9 cellular contexts compared by ENCODE assay signal in genomic region chr17:48545539-48545938, GRCh38. TPM values are rescaled to one million over a fixed set of nuclear protein-coding genes. Genes with fewer than 3 reads are reported as not detected.
DNase-seq lines count a peak whose midpoint lies in the region; ATAC-seq and TF ChIP-seq lines count a peak whose summit lies in the region.
"Had no signal": no experiment of that assay in that cellular context is flagged by ENCODE, and none has a peak within 500 bp of the region (broad histone marks: within the 10 kb centered on the region; RNA-seq: fewer than 3 reads in every experiment).

No MANE protein-coding gene starts in this region.

- H3K4me3 Mint-ChIP-seq in activated T-cell treated with anti-CD3 and anti-CD28 coated beads, Interleukin-2, amount 50 U/mL, for 24 hours, result peak overlapping the region; percentile 91

- no peaks in the 10 kb centered on the region for H3K9me3 Mint-ChIP-seq in activated T-cell treated with anti-CD3 and anti-CD28 coated beads, Interleukin-2, amount 50 U/mL, for 24 hours

- TF ChIP-seq CTCF in left lung (IDR thresholded peaks at IDR 0.05) (no peak), thoracic aorta (IDR thresholded peaks at IDR 0.05) (no peak)

- peaks cover 55% of the 10 kb centered on the region for H3K4me1 Mint-ChIP-seq in activated T-cell treated with anti-CD3 and anti-CD28 coated beads, Interleukin-2, amount 50 U/mL, for 24 hours (ENCODE audit: low read depth)

- intact Hi-C loops in left lung (cut with DNase I), result no loop called here

- no peak for DNase-seq in activated T-cell treated with anti-CD3 and anti-CD28 coated beads, Interleukin-2, amount 50 U/mL, for 24 hours
- DNase-seq in activated T-cell treated with anti-CD3 and anti-CD28 coated beads for 4 hours, result no peak
- DNase-seq in amniotic epithelial cell (ENCODE audit: low read depth), result peak; percentile 9
- no peak for DNase-seq in left lung
- DNase-seq in thoracic aorta (ENCODE audit: low spot score), result no peak
- no peak for DNase-seq in cortex of kidney (lab: John Stamatoyannopoulos, UW)
- DNase-seq: brain microvascular endothelial cell had no signal

- no peaks in the 10 kb centered on the region for H3K9me3 ChIP-seq in left lung
- H3K9me3 ChIP-seq in thoracic aorta, result no peaks in the 10 kb centered on the region

- H3K36me3 ChIP-seq in left lung, result no peaks in the 10 kb centered on the region
- H3K36me3 ChIP-seq in thoracic aorta, result peaks cover 4% of the 10 kb centered on the region
- H3K36me3 ChIP-seq: brain microvascular endothelial cell had no signal

- peak overlapping the region; percentile 68 for H3K27ac Mint-ChIP-seq in activated T-cell treated with anti-CD3 and anti-CD28 coated beads, Interleukin-2, amount 50 U/mL, for 24 hours

- H3K4me1 ChIP-seq in left lung (peaks cover 0 to 22% of the 10 kb centered on the region in 2 donors), thoracic aorta (ENCODE audit: control insufficient read depth in 1 of 2, low read depth in 2 of 2) (peaks cover 31 to 57% of the 10 kb centered on the region in 2 donors)

- no peak overlapping the region for H3K4me3 ChIP-seq in left lung
- peak overlapping the region; percentile 88 for H3K4me3 ChIP-seq in thoracic aorta

- peaks cover 13% of the 10 kb centered on the region for H3K36me3 Mint-ChIP-seq in activated T-cell treated with anti-CD3 and anti-CD28 coated beads, Interleukin-2, amount 50 U/mL, for 24 hours (ENCODE audit: low read depth)

- no peak for ATAC-seq in left lung
- no peak for ATAC-seq in thoracic aorta (ENCODE audit: insufficient number of reproducible peaks, low FRiP score, low read depth)
- no peak for ATAC-seq in GM19324 (IDR thresholded peaks at IDR 0.05; ENCODE audit: low FRiP score, unreplicated experiment)
- no peak for ATAC-seq in HG03460 (IDR thresholded peaks at IDR 0.05; ENCODE audit: unreplicated experiment)

- H3K27me3 Mint-ChIP-seq in activated T-cell treated with anti-CD3 and anti-CD28 coated beads, Interleukin-2, amount 50 U/mL, for 24 hours, result peaks cover 32% of the 10 kb centered on the region

- H3K27me3 ChIP-seq in left lung, result peaks cover 31 to 100% of the 10 kb centered on the region in 2 donors
- H3K27me3 ChIP-seq in thoracic aorta (replicated peaks; ENCODE audit: insufficient read depth), result no peaks in the 10 kb centered on the region

- peak overlapping the region; percentile 82 to 89 for H3K27ac ChIP-seq in left lung
- H3K27ac ChIP-seq in thoracic aorta, result peak overlapping the region; percentile 93 to 95
- H3K27ac ChIP-seq: brain microvascular endothelial cell had no signal

RNA-seq across cellular contexts. Expression of gene HOXB2, which starts 0.6 kb away (rescaled TPM):
- 10 to 100 TPM in 1 of 2 donors, 1 to 10 TPM in 1; 9.7 to 11.8 TPM for total RNA-seq in left lung
- 10 to 100 TPM; 53.3 to 73.0 TPM for total RNA-seq in thoracic aorta

RNA-seq across cellular contexts. Expression of gene HOXB1, which starts 14.7 kb away (rescaled TPM):
- total RNA-seq in left lung, result not detected
- total RNA-seq in thoracic aorta, result not detected

RNA-seq across cellular contexts. Expression of gene HOXB4, which starts 32.6 kb away (rescaled TPM):
- total RNA-seq in left lung (1 to 10 TPM; 4.5 to 4.8 TPM), thoracic aorta (10 to 100 TPM in 1 of 2 donors, 1 to 10 TPM in 1; 6.2 to 11.5 TPM)

RNA-seq across cellular contexts. Expression of gene HOXB3, which starts 44.5 kb away (rescaled TPM):
- 10 to 100 TPM; 10.4 to 15.0 TPM for total RNA-seq in left lung
- total RNA-seq in thoracic aorta, result 10 to 100 TPM; 26.8 to 33.3 TPM

RNA-seq across cellular contexts. Expression of gene HOXB5, which starts 48.0 kb away (rescaled TPM):
- total RNA-seq in left lung, result 1 to 10 TPM; 3.3 to 4.2 TPM
- 1 to 10 TPM in 1 of 2 donors, under 1 TPM in 1; 0.56 to 3.8 TPM for total RNA-seq in thoracic aorta

Comparison
In these comparisons a context has a peak if more than half of its experiments do, and no peak if none do; other contexts are left out.
1. RNA of gene HOXB2, which starts 0.6 kb away (total RNA-seq): 53.3 to 73.0 TPM in thoracic aorta; 9.7 to 11.8 TPM in left lung; every median in the first group is over 4 times any median in the second.